Comparison of ENCODE assay signal across 9 cellular contexts in the genomic region with DNA sequence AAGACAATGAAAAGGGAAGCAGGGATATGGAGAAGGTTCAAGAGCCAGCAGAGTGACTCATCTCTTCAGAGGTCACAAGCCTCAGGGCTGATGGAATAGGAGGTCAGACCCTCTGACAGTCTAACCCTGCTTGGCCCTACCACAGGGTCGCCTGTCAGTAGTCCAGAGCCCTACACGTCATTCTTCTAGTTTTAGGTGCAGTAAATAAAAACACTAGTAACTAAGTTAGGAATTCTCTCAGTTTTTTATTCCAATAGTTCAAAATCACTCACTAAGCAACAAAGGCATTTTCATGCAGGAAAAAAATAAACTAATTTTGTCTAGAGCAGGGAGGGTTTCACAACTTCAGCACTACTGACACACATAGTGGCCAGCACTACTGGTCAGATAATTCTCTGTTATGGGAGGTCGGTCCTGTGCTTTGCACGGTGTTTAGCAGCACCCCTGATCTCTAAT. TPM values are rescaled to one million over a fixed set of nuclear protein-coding genes. Genes with fewer than 3 reads are reported as not detected.
DNase-seq lines count a peak whose midpoint lies in the region; ATAC-seq and TF ChIP-seq lines count a peak whose summit lies in the region.
"Had no signal": no experiment of that assay in that cellular context is flagged by ENCODE, and none has a peak within 500 bp of the region (broad histone marks: within the 10 kb centered on the region; RNA-seq: fewer than 3 reads in every experiment).

No MANE protein-coding gene starts in this region.

- H3K36me3 Mint-ChIP-seq in activated naive CD4-positive, alpha-beta T cell treated with anti-CD3 and anti-CD28 coated beads, Interleukin-2, amount 50 U/mL, for 72 hours: peaks cover 0 to 27% of the 10 kb centered on the region in 2 donors

- H3K27ac ChIP-seq in caudate nucleus (ENCODE audit: low read depth, low read length) (peak overlapping the region; percentile 20), mesendoderm (ENCODE audit: low read depth, low read length) (no peak overlapping the region), uterus (peak overlapping the region; percentile 53 to 55)

- H3K9ac ChIP-seq in mesendoderm (ENCODE audit: low read length): no peak overlapping the region

- peaks cover 3% of the 10 kb centered on the region for H3K4me1 ChIP-seq in mesendoderm (ENCODE audit: control insufficient read depth, low read depth, low read length)
- H3K4me1 ChIP-seq in uterus: peaks cover 4 to 17% of the 10 kb centered on the region in 2 donors

- H3K27me3 ChIP-seq in mesendoderm (ENCODE audit: insufficient read depth, low read length, poor library complexity): no peaks in the 10 kb centered on the region
- no peaks in the 10 kb centered on the region for H3K27me3 ChIP-seq in uterus

- H4K5ac ChIP-seq in mesendoderm (ENCODE audit: low read length): no peak overlapping the region

- H3K9me3 ChIP-seq in uterus: no peaks in the 10 kb centered on the region

- peak overlapping the region; percentile 70 to 81 for H3K27ac Mint-ChIP-seq in activated naive CD4-positive, alpha-beta T cell treated with anti-CD3 and anti-CD28 coated beads, Interleukin-2, amount 50 U/mL, for 72 hours

- TF ChIP-seq POLR2A in uterus (IDR thresholded peaks at IDR 0.05): no peak

- no peak overlapping the region for H2AK5ac ChIP-seq in mesendoderm (ENCODE audit: low read length)

- no peak overlapping the region for H2BK120ac ChIP-seq in mesendoderm (ENCODE audit: low read depth, low read length)

- H2BK5ac ChIP-seq in mesendoderm (ENCODE audit: low read length): no peak overlapping the region

- H3K56ac ChIP-seq in mesendoderm (ENCODE audit: low read length): no peak overlapping the region

- no peak for TF ChIP-seq CTCF in uterus (IDR thresholded peaks at IDR 0.05)

- peak in 1 of 2 donors; percentile 71 for ATAC-seq in activated naive CD4-positive, alpha-beta T cell treated with anti-CD3 and anti-CD28 coated beads, Interleukin-2, amount 50 U/mL, for 72 hours

- no CpG with 5 or more reads among the region's 4 CpGs for WGBS in mesendoderm (ENCODE audit: extremely low coverage, insufficient coverage, low lambda C conversion rate)

- DNase-seq in activated naive CD4-positive, alpha-beta T cell treated with anti-CD3 and anti-CD28 coated beads, Interleukin-2, amount 50 U/mL, for 72 hours (ENCODE audit: low spot score in 2 of 2): no peak
- no peak for DNase-seq in activated naive CD4-positive, alpha-beta T cell treated with anti-CD3 and anti-CD28 coated beads, Interleukin-2, amount 50 U/mL, for 16 hours
- peak in 1 of 61 donors; percentile 6 for DNase-seq in caudate nucleus (lab: John Stamatoyannopoulos, UW)
- peak; percentile 76 for DNase-seq in mesendoderm
- DNase-seq in uterus: no peak
- no peak for DNase-seq in stimulated activated CD4-positive, alpha-beta T cell treated with anti-CD3 and anti-CD28 coated beads, Interleukin-2, amount 100 ng/mL, for 48 hours
- DNase-seq in NCI-H2196 (lab: John Stamatoyannopoulos, UW; ENCODE audit: unreplicated experiment): no peak
- no peak for DNase-seq in NCI-H748 treated with DMSO at 0.1 percent for 48 hours (lab: John Stamatoyannopoulos, UW)
- DNase-seq: NCI-H82 had no signal

- H2BK15ac ChIP-seq in mesendoderm (replicated peaks; ENCODE audit: low read depth): no peak overlapping the region

- H4K8ac ChIP-seq in mesendoderm (ENCODE audit: low read depth, low read length): no peak overlapping the region

- H3K4ac ChIP-seq in mesendoderm (ENCODE audit: low read depth, low read length): no peak overlapping the region

- H3K4me2 ChIP-seq in mesendoderm (ENCODE audit: low read length): no peak overlapping the region

- peak overlapping the region; percentile 1 for H3K18ac ChIP-seq in mesendoderm (ENCODE audit: low read length)

- H3K4me3 ChIP-seq in mesendoderm (ENCODE audit: low read length): no peak overlapping the region
- peak overlapping the region in 1 of 2 donors; percentile 1 for H3K4me3 ChIP-seq in uterus

- intact Hi-C loops in uterus (cut with DNase I; ENCODE audit: low total_unique reads): no loop called here

- H3K23ac ChIP-seq in mesendoderm (ENCODE audit: low read length): no peak overlapping the region

- H3K36me3 ChIP-seq in mesendoderm (ENCODE audit: control insufficient read depth, insufficient read depth, low read length) (no peaks in the 10 kb centered on the region), uterus (no peaks in the 10 kb centered on the region)

- H3K79me1 ChIP-seq in mesendoderm (ENCODE audit: low read length): peaks cover 17% of the 10 kb centered on the region

- H3K79me2 ChIP-seq in mesendoderm (ENCODE audit: control insufficient read depth, insufficient read depth, low read length): peaks cover 69% of the 10 kb centered on the region

- no peaks in the 10 kb centered on the region for H3K9me3 Mint-ChIP-seq in activated naive CD4-positive, alpha-beta T cell treated with anti-CD3 and anti-CD28 coated beads, Interleukin-2, amount 50 U/mL, for 72 hours

RNA-seq across cellular contexts. Expression of a gene that starts 27.2 kb away (rescaled TPM):
- 10 to 100 TPM; 40.4 to 57.8 TPM for total RNA-seq in activated naive CD4-positive, alpha-beta T cell treated with anti-CD3 and anti-CD28 coated beads, Interleukin-2, amount 50 U/mL, for 72 hours
- polyA plus RNA-seq in mesendoderm (2013, experiment 1 of 2): 12.8 TPM
- 13.3 TPM for polyA plus RNA-seq in mesendoderm (2013, experiment 2 of 2)
- total RNA-seq in uterus: 100 to 1,000 TPM in 1 of 4 donors, 10 to 100 TPM in 3; 46.8 to 130 (median 60.9) TPM
